ENCODE assay signal across 2 cellular contexts in the genomic region with DNA sequence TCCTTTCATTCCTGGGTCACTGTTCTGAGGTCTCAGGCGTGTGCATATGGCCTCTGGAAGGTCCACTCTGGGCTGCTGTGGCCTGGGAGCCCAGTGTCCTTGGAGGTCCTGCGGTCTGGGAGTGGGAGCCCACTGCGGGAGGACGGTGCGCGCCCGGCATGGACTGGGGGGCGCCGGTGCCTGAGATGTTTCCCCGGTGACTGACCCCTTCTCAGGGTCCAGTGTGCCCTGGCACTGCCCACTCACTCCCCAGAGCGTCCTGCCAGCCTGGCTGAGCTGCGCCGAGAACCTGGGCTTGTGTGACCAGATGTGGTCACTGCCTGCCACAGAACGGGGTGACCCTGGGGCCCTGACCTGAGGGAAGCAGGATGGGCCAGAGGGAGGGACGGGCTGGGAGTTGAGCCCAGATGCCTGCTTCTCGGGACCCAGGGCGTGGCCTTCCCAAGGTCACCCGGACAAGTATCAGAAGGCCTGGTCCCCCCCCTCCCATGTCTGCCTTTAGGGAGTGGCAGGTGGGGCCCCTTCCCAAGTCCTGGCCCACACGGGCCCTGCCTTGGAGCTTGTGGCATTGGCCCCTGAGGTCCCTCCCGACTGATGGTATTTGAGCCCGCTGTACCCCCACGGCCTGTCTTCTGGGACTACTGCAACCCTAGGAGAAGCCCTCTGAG.
TF ChIP-seq lines count a peak whose summit lies in the region.

No MANE protein-coding gene starts in this region.

TF ChIP-seq in IMR-90, 13 proteins besides CTCF, POLR2A, EP300 and RAD21:
- TF ChIP-seq, protein P1, sequence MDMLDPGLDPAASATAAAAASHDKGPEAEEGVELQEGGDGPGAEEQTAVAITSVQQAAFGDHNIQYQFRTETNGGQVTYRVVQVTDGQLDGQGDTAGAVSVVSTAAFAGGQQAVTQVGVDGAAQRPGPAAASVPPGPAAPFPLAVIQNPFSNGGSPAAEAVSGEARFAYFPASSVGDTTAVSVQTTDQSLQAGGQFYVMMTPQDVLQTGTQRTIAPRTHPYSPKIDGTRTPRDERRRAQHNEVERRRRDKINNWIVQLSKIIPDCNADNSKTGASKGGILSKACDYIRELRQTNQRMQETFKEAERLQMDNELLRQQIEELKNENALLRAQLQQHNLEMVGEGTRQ (IDR thresholded peaks at IDR 0.05; ENCODE audit: low read depth, low read length) = no peak
- TF ChIP-seq CHD1 (IDR thresholded peaks at IDR 0.05; ENCODE audit: low read depth, low read length) = no peak
- no peak for TF ChIP-seq MAZ (IDR thresholded peaks at IDR 0.05; ENCODE audit: borderline replicate concordance, low read depth, low read length)
- no peak for TF ChIP-seq MXI1 (IDR thresholded peaks at IDR 0.05; ENCODE audit: borderline replicate concordance, low read depth, low read length)
- no peak for TF ChIP-seq NFE2L2 (IDR thresholded peaks at IDR 0.05; ENCODE audit: low read depth, low read length)
- TF ChIP-seq BHLHE40 (IDR thresholded peaks at IDR 0.05; ENCODE audit: low read depth, low read length) = no peak
- TF ChIP-seq SMC3 (IDR thresholded peaks at IDR 0.05; ENCODE audit: low read depth, low read length) = no peak
- no peak for TF ChIP-seq RCOR1 (IDR thresholded peaks at IDR 0.05; ENCODE audit: insufficient replicate concordance, low read length)
- no peak for TF ChIP-seq CEBPB (IDR thresholded peaks at IDR 0.05; ENCODE audit: low read depth, low read length)
- TF ChIP-seq MAFK (IDR thresholded peaks at IDR 0.05; ENCODE audit: low read depth, low read length) = no peak
- TF ChIP-seq FOS (IDR thresholded peaks at IDR 0.05; ENCODE audit: low read depth, low read length) = no peak
- TF ChIP-seq RFX5 (IDR thresholded peaks at IDR 0.05; ENCODE audit: low read depth, low read length) = no peak

TF ChIP-seq in H1, 55 proteins besides CTCF, POLR2A, EP300 and RAD21:
- TF ChIP-seq, protein P2, sequence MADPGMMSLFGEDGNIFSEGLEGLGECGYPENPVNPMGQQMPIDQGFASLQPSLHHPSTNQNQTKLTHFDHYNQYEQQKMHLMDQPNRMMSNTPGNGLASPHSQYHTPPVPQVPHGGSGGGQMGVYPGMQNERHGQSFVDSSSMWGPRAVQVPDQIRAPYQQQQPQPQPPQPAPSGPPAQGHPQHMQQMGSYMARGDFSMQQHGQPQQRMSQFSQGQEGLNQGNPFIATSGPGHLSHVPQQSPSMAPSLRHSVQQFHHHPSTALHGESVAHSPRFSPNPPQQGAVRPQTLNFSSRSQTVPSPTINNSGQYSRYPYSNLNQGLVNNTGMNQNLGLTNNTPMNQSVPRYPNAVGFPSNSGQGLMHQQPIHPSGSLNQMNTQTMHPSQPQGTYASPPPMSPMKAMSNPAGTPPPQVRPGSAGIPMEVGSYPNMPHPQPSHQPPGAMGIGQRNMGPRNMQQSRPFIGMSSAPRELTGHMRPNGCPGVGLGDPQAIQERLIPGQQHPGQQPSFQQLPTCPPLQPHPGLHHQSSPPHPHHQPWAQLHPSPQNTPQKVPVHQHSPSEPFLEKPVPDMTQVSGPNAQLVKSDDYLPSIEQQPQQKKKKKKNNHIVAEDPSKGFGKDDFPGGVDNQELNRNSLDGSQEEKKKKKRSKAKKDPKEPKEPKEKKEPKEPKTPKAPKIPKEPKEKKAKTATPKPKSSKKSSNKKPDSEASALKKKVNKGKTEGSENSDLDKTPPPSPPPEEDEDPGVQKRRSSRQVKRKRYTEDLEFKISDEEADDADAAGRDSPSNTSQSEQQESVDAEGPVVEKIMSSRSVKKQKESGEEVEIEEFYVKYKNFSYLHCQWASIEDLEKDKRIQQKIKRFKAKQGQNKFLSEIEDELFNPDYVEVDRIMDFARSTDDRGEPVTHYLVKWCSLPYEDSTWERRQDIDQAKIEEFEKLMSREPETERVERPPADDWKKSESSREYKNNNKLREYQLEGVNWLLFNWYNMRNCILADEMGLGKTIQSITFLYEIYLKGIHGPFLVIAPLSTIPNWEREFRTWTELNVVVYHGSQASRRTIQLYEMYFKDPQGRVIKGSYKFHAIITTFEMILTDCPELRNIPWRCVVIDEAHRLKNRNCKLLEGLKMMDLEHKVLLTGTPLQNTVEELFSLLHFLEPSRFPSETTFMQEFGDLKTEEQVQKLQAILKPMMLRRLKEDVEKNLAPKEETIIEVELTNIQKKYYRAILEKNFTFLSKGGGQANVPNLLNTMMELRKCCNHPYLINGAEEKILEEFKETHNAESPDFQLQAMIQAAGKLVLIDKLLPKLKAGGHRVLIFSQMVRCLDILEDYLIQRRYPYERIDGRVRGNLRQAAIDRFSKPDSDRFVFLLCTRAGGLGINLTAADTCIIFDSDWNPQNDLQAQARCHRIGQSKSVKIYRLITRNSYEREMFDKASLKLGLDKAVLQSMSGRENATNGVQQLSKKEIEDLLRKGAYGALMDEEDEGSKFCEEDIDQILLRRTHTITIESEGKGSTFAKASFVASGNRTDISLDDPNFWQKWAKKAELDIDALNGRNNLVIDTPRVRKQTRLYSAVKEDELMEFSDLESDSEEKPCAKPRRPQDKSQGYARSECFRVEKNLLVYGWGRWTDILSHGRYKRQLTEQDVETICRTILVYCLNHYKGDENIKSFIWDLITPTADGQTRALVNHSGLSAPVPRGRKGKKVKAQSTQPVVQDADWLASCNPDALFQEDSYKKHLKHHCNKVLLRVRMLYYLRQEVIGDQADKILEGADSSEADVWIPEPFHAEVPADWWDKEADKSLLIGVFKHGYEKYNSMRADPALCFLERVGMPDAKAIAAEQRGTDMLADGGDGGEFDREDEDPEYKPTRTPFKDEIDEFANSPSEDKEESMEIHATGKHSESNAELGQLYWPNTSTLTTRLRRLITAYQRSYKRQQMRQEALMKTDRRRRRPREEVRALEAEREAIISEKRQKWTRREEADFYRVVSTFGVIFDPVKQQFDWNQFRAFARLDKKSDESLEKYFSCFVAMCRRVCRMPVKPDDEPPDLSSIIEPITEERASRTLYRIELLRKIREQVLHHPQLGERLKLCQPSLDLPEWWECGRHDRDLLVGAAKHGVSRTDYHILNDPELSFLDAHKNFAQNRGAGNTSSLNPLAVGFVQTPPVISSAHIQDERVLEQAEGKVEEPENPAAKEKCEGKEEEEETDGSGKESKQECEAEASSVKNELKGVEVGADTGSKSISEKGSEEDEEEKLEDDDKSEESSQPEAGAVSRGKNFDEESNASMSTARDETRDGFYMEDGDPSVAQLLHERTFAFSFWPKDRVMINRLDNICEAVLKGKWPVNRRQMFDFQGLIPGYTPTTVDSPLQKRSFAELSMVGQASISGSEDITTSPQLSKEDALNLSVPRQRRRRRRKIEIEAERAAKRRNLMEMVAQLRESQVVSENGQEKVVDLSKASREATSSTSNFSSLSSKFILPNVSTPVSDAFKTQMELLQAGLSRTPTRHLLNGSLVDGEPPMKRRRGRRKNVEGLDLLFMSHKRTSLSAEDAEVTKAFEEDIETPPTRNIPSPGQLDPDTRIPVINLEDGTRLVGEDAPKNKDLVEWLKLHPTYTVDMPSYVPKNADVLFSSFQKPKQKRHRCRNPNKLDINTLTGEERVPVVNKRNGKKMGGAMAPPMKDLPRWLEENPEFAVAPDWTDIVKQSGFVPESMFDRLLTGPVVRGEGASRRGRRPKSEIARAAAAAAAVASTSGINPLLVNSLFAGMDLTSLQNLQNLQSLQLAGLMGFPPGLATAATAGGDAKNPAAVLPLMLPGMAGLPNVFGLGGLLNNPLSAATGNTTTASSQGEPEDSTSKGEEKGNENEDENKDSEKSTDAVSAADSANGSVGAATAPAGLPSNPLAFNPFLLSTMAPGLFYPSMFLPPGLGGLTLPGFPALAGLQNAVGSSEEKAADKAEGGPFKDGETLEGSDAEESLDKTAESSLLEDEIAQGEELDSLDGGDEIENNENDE (IDR thresholded peaks at IDR 0.05; ENCODE audit: insufficient replicate concordance, low read length) = no peak
- TF ChIP-seq BRCA1 (IDR thresholded peaks at IDR 0.05; ENCODE audit: low read depth, low read length) (no peak), ATF3 (IDR thresholded peaks at IDR 0.05; ENCODE audit: insufficient read depth, low read depth, low read length) (no peak), SRF (IDR thresholded peaks at IDR 0.05; ENCODE audit: low read depth, low read length) (no peak), HDAC2 (IDR thresholded peaks at IDR 0.05; ENCODE audit: borderline replicate concordance in 1 of 2, low read depth in 2 of 2, low read length in 2 of 2) (no peak)
TF ChIP-seq in H1: peak in this region for 0.
